Comparison of ENCODE assay signal across 8 cellular contexts in the genomic region with DNA sequence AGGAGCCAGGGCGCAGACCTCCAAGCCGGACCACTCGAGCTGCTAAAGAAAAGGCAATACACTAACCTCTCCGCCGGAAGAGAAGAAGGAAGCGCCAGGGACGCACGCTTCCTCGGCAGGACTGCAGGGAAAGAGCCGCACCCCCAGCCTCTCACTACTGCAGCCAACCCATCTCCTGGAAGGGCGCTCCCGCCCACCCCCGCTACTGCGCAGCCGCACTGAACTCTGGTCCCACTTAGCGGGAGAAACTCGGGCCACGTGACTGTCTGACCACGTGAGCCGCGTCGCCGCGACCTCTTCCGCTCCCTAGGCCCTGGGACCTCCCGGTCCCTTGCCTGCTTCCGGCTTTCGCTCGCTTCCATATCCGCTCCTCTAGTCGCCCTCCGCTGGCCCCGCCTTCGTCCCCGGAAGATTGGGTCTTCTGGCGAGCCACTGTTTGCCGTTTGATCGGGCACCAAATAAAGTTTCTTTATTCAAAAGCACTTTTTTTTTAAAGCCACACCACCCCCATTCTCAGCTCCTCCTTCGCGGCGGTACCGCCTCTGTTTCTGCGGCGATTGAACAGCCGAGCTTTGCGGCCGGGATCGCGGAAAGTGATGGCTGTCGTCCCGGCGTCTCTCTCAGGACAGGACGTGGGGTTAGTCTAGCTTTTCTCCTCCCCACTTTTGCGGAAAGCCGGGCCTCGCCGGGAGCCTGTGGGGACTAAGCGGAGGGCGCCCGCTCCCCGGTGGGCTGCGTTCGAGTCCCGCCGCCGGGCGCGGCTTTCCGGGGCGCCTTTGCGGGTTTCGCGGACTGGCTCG. TPM values are rescaled to one million over a fixed set of nuclear protein-coding genes. Genes with fewer than 3 reads are reported as not detected.
A peak's percentile ranks its signal among the peaks of the same experiment; 100 is the strongest.
DNase-seq lines count a peak whose midpoint lies in the region; ATAC-seq, FAIRE-seq and TF ChIP-seq lines count a peak whose summit lies in the region.

A gene with protein sequence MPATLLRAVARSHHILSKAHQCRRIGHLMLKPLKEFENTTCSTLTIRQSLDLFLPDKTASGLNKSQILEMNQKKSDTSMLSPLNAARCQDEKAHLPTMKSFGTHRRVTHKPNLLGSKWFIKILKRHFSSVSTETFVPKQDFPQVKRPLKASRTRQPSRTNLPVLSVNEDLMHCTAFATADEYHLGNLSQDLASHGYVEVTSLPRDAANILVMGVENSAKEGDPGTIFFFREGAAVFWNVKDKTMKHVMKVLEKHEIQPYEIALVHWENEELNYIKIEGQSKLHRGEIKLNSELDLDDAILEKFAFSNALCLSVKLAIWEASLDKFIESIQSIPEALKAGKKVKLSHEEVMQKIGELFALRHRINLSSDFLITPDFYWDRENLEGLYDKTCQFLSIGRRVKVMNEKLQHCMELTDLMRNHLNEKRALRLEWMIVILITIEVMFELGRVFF (minus strand): TSS at position 177 of the 800 bp plus-strand sequence. CDS start 6,315 bp downstream, outside the sequence.

- peak; percentile 99 for FAIRE-seq in GM12892 (lab: Jason Lieb, UNC)

- H3K9ac ChIP-seq in trophoblast cell (ENCODE audit: low read length), result peak within 1 kb of the TSS; percentile 99

- H3K4me1 ChIP-seq in adrenal gland (replicated peaks in 1 of 2) (peaks cover 12 to 25% of the 10 kb centered on the region in 2 donors), trophoblast cell (ENCODE audit: control insufficient read depth in 1 of 2, insufficient read depth in 2 of 2, low read length in 2 of 2) (no peaks in the 10 kb centered on the region), transverse colon (peaks cover 9 to 28% (median 19%) of the 10 kb centered on the region in 4 donors)

- H2AFZ ChIP-seq in trophoblast cell (ENCODE audit: insufficient read depth, low read length, poor library complexity), result peak within 1 kb of the TSS; percentile 98

- H3K79me2 ChIP-seq in trophoblast cell (ENCODE audit: control insufficient read depth, insufficient read depth, low read length, poor library complexity), result peaks cover 9% of the 10 kb centered on the region

- H3K4me2 ChIP-seq in trophoblast cell (ENCODE audit: low read length), result peak within 1 kb of the TSS; percentile 84

- H2AK5ac ChIP-seq in trophoblast cell (ENCODE audit: low read length), result peak within 1 kb of the TSS; percentile 90

- peak within 1 kb of the TSS; percentile 97 for H4K12ac ChIP-seq in trophoblast cell (ENCODE audit: low read depth, low read length)

- WGBS in adrenal gland, 4 donors, result 0 to 1% (median 1%) methylated on average over 36 to 74 of the region's 74 CpGs
- no CpG with 5 or more reads among the region's 74 CpGs for WGBS in trophoblast cell (ENCODE audit: extremely low coverage, insufficient coverage, insufficient read length)
- WGBS in transverse colon (ENCODE audit: low coverage in 1 of 2), 2 donors, result 0 to 1% methylated on average over 3 to 72 of the region's 74 CpGs

- in situ Hi-C loops in transverse colon (cut with MboI; ENCODE audit: low pct_ligation_motif_present in 1 of 4, low pct_unique_long_range_greater_than_20kb in 1 of 4, low sequenced_read_pairs in 3 of 4), result no loop called here

- TF ChIP-seq CTCF in adrenal gland (IDR thresholded peaks at IDR 0.05), result no peak
- TF ChIP-seq CTCF in transverse colon (IDR thresholded peaks at IDR 0.05), result no peak

- ATAC-seq in HG02852 (IDR thresholded peaks at IDR 0.05; ENCODE audit: unreplicated experiment), result peak; percentile 97

- H3K27ac ChIP-seq in adrenal gland (peak within 1 kb of the TSS; percentile 81 to 97 (median 92)), trophoblast cell (ENCODE audit: low read depth, low read length) (peak within 1 kb of the TSS; percentile 99), transverse colon (peak within 1 kb of the TSS; percentile 93 to 100 (median 96))

- H2BK5ac ChIP-seq in trophoblast cell (ENCODE audit: low read depth, low read length, poor library complexity), result peak within 1 kb of the TSS; percentile 97

- peak within 1 kb of the TSS; percentile 99 for H3K14ac ChIP-seq in trophoblast cell (ENCODE audit: low read length)

- no peaks in the 10 kb centered on the region for H3K9me3 ChIP-seq in adrenal gland (replicated peaks in 1 of 3)
- no peaks in the 10 kb centered on the region for H3K9me3 ChIP-seq in trophoblast cell (ENCODE audit: insufficient read depth, low read depth, low read length)
- no peaks in the 10 kb centered on the region for H3K9me3 ChIP-seq in transverse colon

- H3K23ac ChIP-seq in trophoblast cell (ENCODE audit: low read length), result no peak within 1 kb of the TSS

- DNase-seq in GM12892 (ENCODE audit: insufficient read length), result peak; percentile 90
- DNase-seq in NCI-H146 (lab: John Stamatoyannopoulos, UW), result peak; percentile 100
- peak; percentile 99 to 100 (median 99) for DNase-seq in T-helper 1 cell
- DNase-seq in adrenal gland, result peak; percentile 100
- DNase-seq in cardiac septum (ENCODE audit: low spot score), result peak; percentile 100
- peak; percentile 100 for DNase-seq in trophoblast cell
- DNase-seq in transverse colon, result peak; percentile 100

- peak within 1 kb of the TSS; percentile 94 for H4K91ac ChIP-seq in trophoblast cell (ENCODE audit: low read depth, low read length)

- H2BK120ac ChIP-seq in trophoblast cell (ENCODE audit: insufficient read depth, low read length, poor library complexity), result peak within 1 kb of the TSS; percentile 95

- H3K18ac ChIP-seq in trophoblast cell (ENCODE audit: low read length), result peak within 1 kb of the TSS; percentile 79

- intact Hi-C loops in adrenal gland (cut with DNase I) (no loop called here), cardiac septum (cut with DNase I) (loop anchor here (1.0 kb wide), 1 partner anchor 62 kb away; no protein-coding TSS in a partner anchor), transverse colon (cut with DNase I; ENCODE audit: low total_unique reads) (no loop called here)

- peak within 1 kb of the TSS; percentile 99 for H4K8ac ChIP-seq in trophoblast cell (ENCODE audit: low read depth, low read length)

- H3K27me3 ChIP-seq in adrenal gland (no peaks in the 10 kb centered on the region), trophoblast cell (ENCODE audit: insufficient read depth, low read length) (no peaks in the 10 kb centered on the region), transverse colon (no peaks in the 10 kb centered on the region)

- peak within 1 kb of the TSS; percentile 68 for H2BK12ac ChIP-seq in trophoblast cell (ENCODE audit: low read length)

- H3K79me1 ChIP-seq in trophoblast cell (ENCODE audit: low read length), result peaks cover 9% of the 10 kb centered on the region

- TF ChIP-seq POLR2A in GM12892 (IDR thresholded peaks at IDR 0.05; ENCODE audit: low read depth, low read length) (peak; percentile 91), adrenal gland (IDR thresholded peaks at IDR 0.05) (peak; percentile 50 to 85), transverse colon (IDR thresholded peaks at IDR 0.05) (peak; percentile 70)

- H3K4ac ChIP-seq in trophoblast cell (ENCODE audit: low read depth, low read length), result peak within 1 kb of the TSS; percentile 94

- H3K36me3 ChIP-seq in adrenal gland (replicated peaks in 1 of 2) (no peaks in the 10 kb centered on the region), trophoblast cell (ENCODE audit: control insufficient read depth in 1 of 2, insufficient read depth in 2 of 2, low read length in 2 of 2) (peaks cover 0 to 5% of the 10 kb centered on the region in 2 experiments), transverse colon (no peaks in the 10 kb centered on the region)

- H3K4me3 ChIP-seq in adrenal gland, result peak within 1 kb of the TSS; percentile 77 to 98 (median 80)
- peak within 1 kb of the TSS; percentile 94 for H3K4me3 ChIP-seq in trophoblast cell (ENCODE audit: low read depth, low read length)
- H3K4me3 ChIP-seq in transverse colon, result peak within 1 kb of the TSS; percentile 79 to 97 (median 92)

- TF ChIP-seq EP300 in transverse colon (IDR thresholded peaks at IDR 0.05; ENCODE audit: low read depth), result no peak

RNA-seq across cellular contexts. Expression of the gene that starts here (rescaled TPM):
- 25.5 TPM for polyA plus RNA-seq in GM12892 (2012; ENCODE audit: missing spikeins)
- total RNA-seq in adrenal gland (10 to 100 TPM; 19.1 to 62.4 (median 24.4) TPM), cardiac septum (11.5 TPM), transverse colon (10 to 100 TPM in 2 of 4 donors, 1 to 10 TPM in 2; 5.6 to 29.2 (median 17.5) TPM)
- 10 to 100 TPM; 24.7 to 30.2 (median 29.4) TPM for polyA plus RNA-seq in adrenal gland
- 19.0 and 19.2 TPM in 2 replicates for polyA plus RNA-seq in trophoblast cell (2013)

Comparison
In these comparisons a context has a peak if more than half of its experiments do, and no peak if none do; other contexts are left out.
1. Peak in every context shown above with its lines: DNase-seq, ATAC-seq, H3K4me3 ChIP-seq and H3K27ac ChIP-seq.